3 cellular contexts compared by ENCODE assay signal in genomic region chr15:92159906-92160841, GRCh38.
A peak's percentile ranks its signal among the peaks of the same experiment; 100 is the strongest.
TF ChIP-seq lines count a peak whose summit lies in the region.

No MANE protein-coding gene starts in this region.

TF ChIP-seq in SK-N-SH, 30 proteins besides CTCF, POLR2A, EP300 and RAD21:
- TF ChIP-seq POLR2AphosphoS5 (IDR thresholded peaks at IDR 0.05; ENCODE audit: low read depth, low read length) (no peak), TEAD4 (IDR thresholded peaks at IDR 0.05; ENCODE audit: borderline replicate concordance, insufficient read depth) (no peak), CHD2 (IDR thresholded peaks at IDR 0.05; ENCODE audit: low read length, partially characterized antibody) (no peak), REST (IDR thresholded peaks at IDR 0.05; ENCODE audit: low read depth, low read length) (no peak), NFIC (IDR thresholded peaks at IDR 0.05; ENCODE audit: borderline replicate concordance) (no peak), MEF2A (IDR thresholded peaks at IDR 0.05; ENCODE audit: borderline replicate concordance, low read depth) (no peak), PBX3 (IDR thresholded peaks at IDR 0.05) (no peak), RCOR1 (IDR thresholded peaks at IDR 0.05; ENCODE audit: low read length) (no peak), USF1 (IDR thresholded peaks at IDR 0.05; ENCODE audit: borderline replicate concordance, low read depth) (no peak), JUND (IDR thresholded peaks at IDR 0.05) (no peak)

TF ChIP-seq in SK-N-SH treated with all-trans-retinoic acid at 6 μM for 48 hours, 23 proteins besides CTCF, POLR2A, EP300 and RAD21:
- TF ChIP-seq CREB5 (CRISPR knock-in tag; IDR thresholded peaks at IDR 0.05; ENCODE audit: low read depth) (no peak), POU6F1 (CRISPR knock-in tag; IDR thresholded peaks at IDR 0.05; ENCODE audit: borderline replicate concordance, low read depth) (no peak)

TF ChIP-seq in H1, 55 proteins besides CTCF, POLR2A, EP300 and RAD21:
- TF ChIP-seq SRF (IDR thresholded peaks at IDR 0.05; ENCODE audit: low read depth, low read length) (no peak), KDM1A (IDR thresholded peaks at IDR 0.05; ENCODE audit: borderline replicate concordance, low read length) (no peak), CEBPB (IDR thresholded peaks at IDR 0.05; ENCODE audit: low read depth, low read length) (no peak), HDAC6 (IDR thresholded peaks at IDR 0.05; ENCODE audit: low read depth, low read length) (no peak), POU5F1 (IDR thresholded peaks at IDR 0.05; ENCODE audit: low read depth, low read length) (peak; percentile 56; the same call in 1 of the 2 replicates), MAX (IDR thresholded peaks at IDR 0.05) (no peak), NANOG (IDR thresholded peaks at IDR 0.05; ENCODE audit: insufficient read depth, low read depth, low read length, poor library complexity, severe bottlenecking) (no peak), JUN (IDR thresholded peaks at IDR 0.05; ENCODE audit: low read depth, low read length) (no peak), SIRT6 (IDR thresholded peaks at IDR 0.05; ENCODE audit: low read length) (no peak), EGR1 (IDR thresholded peaks at IDR 0.05; ENCODE audit: borderline replicate concordance, low read depth, low read length) (no peak), RNF2 (IDR thresholded peaks at IDR 0.05; ENCODE audit: borderline replicate concordance, low read depth, low read length, missing control alignments, poor library complexity, severe bottlenecking) (no peak), RXRA (IDR thresholded peaks at IDR 0.05; ENCODE audit: insufficient read depth, low read depth, low read length) (no peak), ASH2L (IDR thresholded peaks at IDR 0.05; ENCODE audit: low read length) (peak; percentile 91), CREB1 (IDR thresholded peaks at IDR 0.05) (no peak), CHD2 (IDR thresholded peaks at IDR 0.05; ENCODE audit: low read length) (peak; percentile 17; the same call in 1 of the 2 replicates), HDAC2 (IDR thresholded peaks at IDR 0.05; ENCODE audit: borderline replicate concordance in 1 of 2, low read depth in 2 of 2, low read length in 2 of 2) (no peak), TAF1 (IDR thresholded peaks at IDR 0.05; ENCODE audit: low read depth, low read length) (0 out of 2 replicates have a peak, but pooled peaks have one; percentile 14), CBX5 (IDR thresholded peaks at IDR 0.05; ENCODE audit: low read depth, low read length) (no peak), SUZ12 (IDR thresholded peaks at IDR 0.05; ENCODE audit: low read length) (no peak), MAFK (IDR thresholded peaks at IDR 0.05; ENCODE audit: low read depth, low read length) (no peak), SAP30 (IDR thresholded peaks at IDR 0.05; ENCODE audit: insufficient read depth, insufficient replicate concordance, low read length) (no peak), CHD1 (IDR thresholded peaks at IDR 0.05; ENCODE audit: low read depth, low read length) (no peak), EZH2 (IDR thresholded peaks at IDR 0.05; ENCODE audit: low read depth, low read length, severe bottlenecking) (no peak), RBBP5 (IDR thresholded peaks at IDR 0.05; ENCODE audit: borderline replicate concordance, low read depth, low read length) (peak; percentile 49; the same call in 1 of the 2 replicates), USF2 (IDR thresholded peaks at IDR 0.05; ENCODE audit: low read length) (no peak), SIX5 (IDR thresholded peaks at IDR 0.05; ENCODE audit: low read depth, low read length) (no peak), SP2 (IDR thresholded peaks at IDR 0.05; ENCODE audit: low read length) (no peak), TAF7 (optimal IDR thresholded peaks at IDR 0.05; ENCODE audit: borderline replicate concordance, low read depth, low read length) (no peak), KDM4A (IDR thresholded peaks at IDR 0.05; ENCODE audit: low read depth, low read length, severe bottlenecking) (no peak), ATF3 (IDR thresholded peaks at IDR 0.05; ENCODE audit: insufficient read depth, low read depth, low read length) (no peak), CBX8 (IDR thresholded peaks at IDR 0.05; ENCODE audit: borderline replicate concordance, low read depth, low read length) (no peak), KDM5A (IDR thresholded peaks at IDR 0.05; ENCODE audit: low read length) (no peak), CHD7 (IDR thresholded peaks at IDR 0.05; ENCODE audit: insufficient replicate concordance, low read length) (no peak), FOSL1 (IDR thresholded peaks at IDR 0.05; ENCODE audit: insufficient read depth, low read depth, low read length) (no peak), GTF2F1 (IDR thresholded peaks at IDR 0.05; ENCODE audit: borderline replicate concordance, low read depth, low read length) (no peak; the same call in 1 of the 2 replicates), CTBP2 (IDR thresholded peaks at IDR 0.05; ENCODE audit: borderline replicate concordance, insufficient read depth, insufficient read length, low read length) (no peak), TEAD4 (IDR thresholded peaks at IDR 0.05; ENCODE audit: low read depth, low read length) (0 out of 2 replicates have a peak, but pooled peaks have one; percentile 39), SP1 (IDR thresholded peaks at IDR 0.05; ENCODE audit: low read depth, low read length) (peak; percentile 67), BCL11A (IDR thresholded peaks at IDR 0.05; ENCODE audit: low read depth in 2 of 2, low read length in 2 of 2) (no peak), ZNF274 (IDR thresholded peaks at IDR 0.05; ENCODE audit: borderline replicate concordance, extremely low read depth, low read length) (no peak), BACH1 (IDR thresholded peaks at IDR 0.05; ENCODE audit: low read length) (no peak), TCF12 (IDR thresholded peaks at IDR 0.05; ENCODE audit: low read depth, low read length) (peak; percentile 97), BRCA1 (IDR thresholded peaks at IDR 0.05; ENCODE audit: low read depth, low read length) (no peak), ATF2 (IDR thresholded peaks at IDR 0.05; ENCODE audit: low read length) (no peak), E2F6 (IDR thresholded peaks at IDR 0.05) (no peak), TBP (IDR thresholded peaks at IDR 0.05; ENCODE audit: low read depth, low read length) (no peak), SP4 (IDR thresholded peaks at IDR 0.05; ENCODE audit: low read length) (no peak)
